Comparison of ENCODE assay signal across 19 cellular contexts in the genomic region with DNA sequence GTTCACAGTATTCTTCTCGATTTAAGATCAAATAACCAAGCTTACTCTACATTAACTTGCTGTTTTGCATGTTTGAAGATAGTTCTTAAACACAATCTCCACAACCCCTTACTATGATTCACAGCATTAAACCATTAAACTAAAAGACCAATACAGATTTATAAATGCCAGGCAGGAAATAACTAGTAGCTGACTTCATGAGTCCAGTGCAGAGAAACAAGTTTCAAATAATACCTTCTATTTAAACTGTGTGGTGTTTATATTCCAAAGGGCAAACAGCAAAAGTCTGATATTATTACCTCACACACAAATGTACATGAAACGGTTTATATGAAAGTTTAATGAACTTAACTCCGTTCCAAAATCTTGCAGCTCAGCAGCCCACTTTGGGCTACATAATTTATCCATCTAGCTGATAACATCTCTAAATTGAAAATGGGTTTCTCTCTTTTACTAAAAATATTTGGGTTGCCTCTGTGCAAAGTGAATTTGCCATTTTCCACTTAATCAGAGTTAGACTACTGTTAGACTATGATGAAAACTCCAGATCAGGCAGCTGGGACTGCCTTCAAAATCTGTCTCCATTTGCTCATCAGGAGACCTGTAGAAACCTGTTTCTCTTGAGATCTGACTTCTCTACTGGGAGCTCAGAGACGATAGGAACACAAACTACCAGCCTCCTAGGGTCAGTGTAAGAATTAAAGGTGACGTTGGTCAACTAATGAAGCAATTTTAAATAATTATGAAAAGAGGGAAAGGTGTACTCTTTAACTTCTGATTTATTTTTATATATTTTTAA.
"Had no signal": no experiment of that assay in that cellular context is flagged by ENCODE, and none has a peak within 500 bp of the region (broad histone marks: within the 10 kb centered on the region; RNA-seq: fewer than 3 reads in every experiment).

No MANE protein-coding gene starts in this region.

- H3K36me3 ChIP-seq: heart right ventricle, neural progenitor cell, upper lobe of left lung had no signal

- H3K4me3 ChIP-seq: heart right ventricle, neural progenitor cell, testis, upper lobe of left lung had no signal

- DNase-seq: activated CD4-positive, alpha-beta T cell treated with anti-CD3 and anti-CD28 coated beads for 36 hours; activated CD4-positive, alpha-beta T cell treated with anti-CD3 and anti-CD28 coated beads, Interleukin-2, amount 50 U/mL, for 48 hours; activated naive CD4-positive, alpha-beta T cell; activated naive CD8-positive, alpha-beta T cell treated with anti-CD3 and anti-CD28 coated beads, Interleukin-2, amount 10 ng/mL, durations not matched to agents 7 days and 5 days; amygdala; central memory CD4-positive, alpha-beta T cell; endodermal cell; heart right ventricle; immature natural killer cell; naive thymus-derived CD4-positive, alpha-beta T cell; right cardiac atrium; small intestine; stimulated activated CD4-positive, alpha-beta T cell treated with anti-CD3 and anti-CD28 coated beads, Interleukin-4, amount 100 ng/mL, for 4 hours; testis; upper lobe of left lung had no signal

- H3K27me3 ChIP-seq: neural progenitor cell, testis, upper lobe of left lung had no signal

- H3K9me3 ChIP-seq: heart right ventricle, testis, upper lobe of left lung had no signal

- ATAC-seq: activated CD4-positive, alpha-beta T cell treated with anti-CD3 and anti-CD28 coated beads for 36 hours; activated T-helper 17 cell treated with anti-CD3 and anti-CD28 coated beads, Interleukin-2, amount 50 U/mL, for 72 hours; heart right ventricle; naive thymus-derived CD4-positive, alpha-beta T cell; right cardiac atrium; stimulated activated memory B cell treated with anti-CD40 and anti-IgM and Interleukin-4, amounts not matched to agents 10 μg/mL and 1 μg/mL and 100 μg/mL, for 72 hours; WTC11 had no signal

- H3K4me1 ChIP-seq: heart right ventricle, testis, upper lobe of left lung had no signal

- H3K27ac ChIP-seq: heart right ventricle, neural progenitor cell, testis, upper lobe of left lung had no signal
